In the genomic region with DNA sequence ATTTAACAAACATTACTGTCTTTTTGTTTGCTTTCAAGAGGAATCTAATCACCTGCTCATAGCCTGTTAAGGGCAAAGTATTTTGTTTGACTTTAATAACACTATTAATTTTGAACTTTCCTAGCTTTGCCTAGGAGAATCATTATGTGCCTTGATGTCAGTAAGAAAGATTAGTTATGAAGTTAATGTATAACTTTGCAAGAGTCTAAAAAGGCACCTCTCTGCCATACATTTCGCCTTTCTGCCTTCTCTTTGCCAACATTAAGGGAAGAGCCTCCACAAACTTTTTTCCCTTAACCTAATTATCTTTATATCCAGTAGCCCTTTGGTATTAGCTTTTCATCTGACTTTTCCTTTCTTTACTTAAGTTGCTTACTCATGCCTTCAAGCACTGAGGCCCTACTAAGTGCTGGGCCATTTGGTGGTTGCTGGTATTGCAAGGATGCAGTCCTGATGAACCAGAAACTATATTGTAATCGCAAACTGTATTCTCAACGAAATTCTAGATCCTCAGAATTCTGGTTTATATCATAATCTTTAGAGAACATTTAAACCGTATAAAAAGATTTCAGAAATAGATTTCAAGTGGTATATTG, we compare ENCODE assay signal across 2 cellular contexts.
TF ChIP-seq lines count a peak whose summit lies in the region.

No MANE protein-coding gene starts in this region.

TF ChIP-seq in K562, 482 proteins besides CTCF, POLR2A, EP300 and RAD21:
- TF ChIP-seq ZKSCAN1 (IDR thresholded peaks at IDR 0.05; ENCODE audit: low read depth, low read length) (peak; percentile 98), MAFF (IDR thresholded peaks at IDR 0.05; ENCODE audit: low read length) (no peak), C11orf30 (IDR thresholded peaks at IDR 0.05; ENCODE audit: low read depth) (0 out of 2 replicates have a peak, but pooled peaks have one; percentile 7), NFE2 (IDR thresholded peaks at IDR 0.05; ENCODE audit: low read depth) (peak; percentile 22; the same call in 1 of the 2 replicates)
- TF ChIP-seq, protein P1, sequence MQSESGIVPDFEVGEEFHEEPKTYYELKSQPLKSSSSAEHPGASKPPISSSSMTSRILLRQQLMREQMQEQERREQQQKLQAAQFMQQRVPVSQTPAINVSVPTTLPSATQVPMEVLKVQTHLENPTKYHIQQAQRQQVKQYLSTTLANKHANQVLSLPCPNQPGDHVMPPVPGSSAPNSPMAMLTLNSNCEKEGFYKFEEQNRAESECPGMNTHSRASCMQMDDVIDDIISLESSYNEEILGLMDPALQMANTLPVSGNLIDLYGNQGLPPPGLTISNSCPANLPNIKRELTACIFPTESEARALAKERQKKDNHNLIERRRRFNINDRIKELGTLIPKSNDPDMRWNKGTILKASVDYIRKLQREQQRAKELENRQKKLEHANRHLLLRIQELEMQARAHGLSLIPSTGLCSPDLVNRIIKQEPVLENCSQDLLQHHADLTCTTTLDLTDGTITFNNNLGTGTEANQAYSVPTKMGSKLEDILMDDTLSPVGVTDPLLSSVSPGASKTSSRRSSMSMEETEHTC (IDR thresholded peaks at IDR 0.05): no peak

TF ChIP-seq in liver, 16 proteins besides CTCF, POLR2A, EP300 and RAD21:
- TF ChIP-seq HNF4A (conservative IDR thresholded peaks at IDR 0.05): peak in 1 of 2 donors; percentile 3
- peak; percentile 10 for TF ChIP-seq SP1 (IDR thresholded peaks at IDR 0.05)
- TF ChIP-seq YY1 (IDR thresholded peaks at IDR 0.05): no peak
- no peak for TF ChIP-seq HNF4G (IDR thresholded peaks at IDR 0.05)
- TF ChIP-seq GABPA (IDR thresholded peaks at IDR 0.05 in 1 of 2, conservative IDR thresholded peaks at IDR 0.05 in 1 of 2): peak in 1 of 2 donors; percentile 23
